In the genomic region with DNA sequence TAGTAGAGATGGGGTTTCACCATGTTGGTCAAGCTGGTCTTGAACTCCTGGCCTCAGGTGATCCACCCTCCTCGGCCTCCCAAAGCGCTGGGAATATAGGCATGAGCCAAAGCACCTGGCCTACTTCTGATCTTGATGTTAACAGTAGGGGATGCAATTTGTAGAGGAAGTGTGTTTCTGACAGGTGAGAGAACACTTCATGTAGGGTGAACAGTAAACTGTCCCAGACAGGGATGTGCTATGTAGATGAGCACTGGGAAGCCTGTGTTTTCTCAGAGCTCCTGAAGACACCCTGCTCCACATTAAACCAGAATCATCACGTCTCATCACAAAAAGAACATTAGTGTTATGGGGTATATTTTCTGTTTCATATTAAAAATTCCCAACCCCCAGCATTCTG, we compare ENCODE assay signal across 15 cellular contexts. TPM values are rescaled to one million over a fixed set of nuclear protein-coding genes. Genes with fewer than 3 reads are reported as not detected.
DNase-seq lines count a peak whose midpoint lies in the region; ATAC-seq and TF ChIP-seq lines count a peak whose summit lies in the region.
"Had no signal": no experiment of that assay in that cellular context is flagged by ENCODE, and none has a peak within 500 bp of the region (broad histone marks: within the 10 kb centered on the region; RNA-seq: fewer than 3 reads in every experiment).

No MANE protein-coding gene starts in this region.

- H3K27me3 Mint-ChIP-seq in stimulated activated naive CD8-positive, alpha-beta T cell treated with anti-CD3 and anti-CD28 coated beads, Interleukin-15, Interleukin-2, amounts not matched to agents 100 ng/mL and 50 ng/mL, for 24 hours, result no peaks in the 10 kb centered on the region
- no peaks in the 10 kb centered on the region for H3K27me3 Mint-ChIP-seq in stimulated activated naive CD8-positive, alpha-beta T cell treated with anti-CD3 and anti-CD28 coated beads, Interleukin-15, amount 100 ng/mL, for 72 hours
- no peaks in the 10 kb centered on the region for H3K27me3 Mint-ChIP-seq in activated naive CD8-positive, alpha-beta T cell treated with anti-CD3 and anti-CD28 coated beads, Interleukin-2, amount 50 U/mL, for 24 hours

- H3K27ac ChIP-seq in Karpas-422 (ENCODE audit: low read length), result peak overlapping the region; percentile 97
- H3K27ac ChIP-seq in foreskin keratinocyte, result no peak overlapping the region
- H3K27ac ChIP-seq: HL-60 had no signal

- peak overlapping the region; percentile 80 for H3K4me2 ChIP-seq in Karpas-422 (ENCODE audit: low read depth, low read length, poor library complexity, severe bottlenecking)

- no peaks in the 10 kb centered on the region for H3K36me3 ChIP-seq in Karpas-422 (ENCODE audit: insufficient read depth, low read length)

- H3K9me2 ChIP-seq in Karpas-422 (replicated peaks; ENCODE audit: insufficient read depth, low read length), result no peaks in the 10 kb centered on the region

- DNase-seq in stimulated activated naive CD8-positive, alpha-beta T cell treated with anti-CD3 and anti-CD28 coated beads, Interleukin-15, amount 100 ng/mL, for 72 hours, result no peak
- no peak for DNase-seq in Karpas-422
- no peak for DNase-seq in activated naive CD8-positive, alpha-beta T cell treated with anti-CD3 and anti-CD28 coated beads, Interleukin-2, amount 50 U/mL, for 24 hours
- no peak for DNase-seq in stimulated activated effector memory CD8-positive, alpha-beta T cell treated with anti-CD3 and anti-CD28 coated beads, Interleukin-12 subunit alpha, Interleukin-12 subunit beta, amount 100 ng/mL, for 72 hours (ENCODE audit: low spot score in 2 of 2)
- no peak for DNase-seq in stimulated activated naive CD4-positive, alpha-beta T cell (lab: John Stamatoyannopoulos, UW)
- no peak for DNase-seq in foreskin keratinocyte
- DNase-seq: C1 segment of cervical spinal cord, DMS53, HCEC 1CT, NCI-H1436 treated with DMSO at 0.1 percent for 48 hours, NCI-H2029 treated with DMSO at 0.1 percent for 48 hours, NCI-H774 had no signal

- H3K27me3 ChIP-seq in Karpas-422 (ENCODE audit: low read length) (no peaks in the 10 kb centered on the region), foreskin keratinocyte (no peaks in the 10 kb centered on the region)

- peak overlapping the region; percentile 47 for H3K9ac ChIP-seq in Karpas-422 (ENCODE audit: low read length)

- peaks cover 32% of the 10 kb centered on the region for H3K36me3 Mint-ChIP-seq in stimulated activated naive CD8-positive, alpha-beta T cell treated with anti-CD3 and anti-CD28 coated beads, Interleukin-15, Interleukin-2, amounts not matched to agents 100 ng/mL and 50 ng/mL, for 24 hours (ENCODE audit: low read depth)
- H3K36me3 Mint-ChIP-seq in activated naive CD8-positive, alpha-beta T cell treated with anti-CD3 and anti-CD28 coated beads, Interleukin-2, amount 50 U/mL, for 24 hours (ENCODE audit: low read depth), result peaks cover 22% of the 10 kb centered on the region
- peaks cover 17% of the 10 kb centered on the region for H3K36me3 Mint-ChIP-seq in stimulated activated effector memory CD8-positive, alpha-beta T cell treated with anti-CD3 and anti-CD28 coated beads, Interleukin-12 subunit alpha, Interleukin-12 subunit beta, amount 100 ng/mL, for 72 hours

- H3K4me3 Mint-ChIP-seq in stimulated activated naive CD8-positive, alpha-beta T cell treated with anti-CD3 and anti-CD28 coated beads, Interleukin-15, Interleukin-2, amounts not matched to agents 100 ng/mL and 50 ng/mL, for 24 hours, result peak overlapping the region; percentile 12
- no peak overlapping the region for H3K4me3 Mint-ChIP-seq in stimulated activated naive CD8-positive, alpha-beta T cell treated with anti-CD3 and anti-CD28 coated beads, Interleukin-15, amount 100 ng/mL, for 72 hours
- H3K4me3 Mint-ChIP-seq in activated naive CD8-positive, alpha-beta T cell treated with anti-CD3 and anti-CD28 coated beads, Interleukin-2, amount 50 U/mL, for 24 hours, result peak overlapping the region; percentile 15
- H3K4me3 Mint-ChIP-seq in stimulated activated effector memory CD8-positive, alpha-beta T cell treated with anti-CD3 and anti-CD28 coated beads, Interleukin-12 subunit alpha, Interleukin-12 subunit beta, amount 100 ng/mL, for 72 hours, result no peak overlapping the region

- H2AFZ ChIP-seq in Karpas-422 (ENCODE audit: low read length), result peak overlapping the region; percentile 5; the same call in 1 of the 2 replicates

- H3K4me1 Mint-ChIP-seq in stimulated activated naive CD8-positive, alpha-beta T cell treated with anti-CD3 and anti-CD28 coated beads, Interleukin-15, Interleukin-2, amounts not matched to agents 100 ng/mL and 50 ng/mL, for 24 hours (ENCODE audit: low read depth), result peaks cover 99% of the 10 kb centered on the region
- H3K4me1 Mint-ChIP-seq in stimulated activated naive CD8-positive, alpha-beta T cell treated with anti-CD3 and anti-CD28 coated beads, Interleukin-15, amount 100 ng/mL, for 72 hours, result peaks cover 97% of the 10 kb centered on the region
- peaks cover 96% of the 10 kb centered on the region for H3K4me1 Mint-ChIP-seq in activated naive CD8-positive, alpha-beta T cell treated with anti-CD3 and anti-CD28 coated beads, Interleukin-2, amount 50 U/mL, for 24 hours
- peaks cover 75% of the 10 kb centered on the region for H3K4me1 Mint-ChIP-seq in stimulated activated effector memory CD8-positive, alpha-beta T cell treated with anti-CD3 and anti-CD28 coated beads, Interleukin-12 subunit alpha, Interleukin-12 subunit beta, amount 100 ng/mL, for 72 hours

- H3K9me3 ChIP-seq in Karpas-422 (ENCODE audit: low read length), result no peaks in the 10 kb centered on the region

- no peaks in the 10 kb centered on the region for H3K9me3 Mint-ChIP-seq in stimulated activated naive CD8-positive, alpha-beta T cell treated with anti-CD3 and anti-CD28 coated beads, Interleukin-15, Interleukin-2, amounts not matched to agents 100 ng/mL and 50 ng/mL, for 24 hours
- no peaks in the 10 kb centered on the region for H3K9me3 Mint-ChIP-seq in stimulated activated naive CD8-positive, alpha-beta T cell treated with anti-CD3 and anti-CD28 coated beads, Interleukin-15, amount 100 ng/mL, for 72 hours
- H3K9me3 Mint-ChIP-seq in activated naive CD8-positive, alpha-beta T cell treated with anti-CD3 and anti-CD28 coated beads, Interleukin-2, amount 50 U/mL, for 24 hours, result no peaks in the 10 kb centered on the region
- no peaks in the 10 kb centered on the region for H3K9me3 Mint-ChIP-seq in stimulated activated effector memory CD8-positive, alpha-beta T cell treated with anti-CD3 and anti-CD28 coated beads, Interleukin-12 subunit alpha, Interleukin-12 subunit beta, amount 100 ng/mL, for 72 hours

- no peak for ATAC-seq in stimulated activated naive CD8-positive, alpha-beta T cell treated with anti-CD3 and anti-CD28 coated beads, Interleukin-15, amount 100 ng/mL, for 72 hours
- no peak for ATAC-seq in activated naive CD8-positive, alpha-beta T cell treated with anti-CD3 and anti-CD28 coated beads, Interleukin-2, amount 50 U/mL, for 24 hours
- no peak for ATAC-seq in stimulated activated effector memory CD8-positive, alpha-beta T cell treated with anti-CD3 and anti-CD28 coated beads, Interleukin-12 subunit alpha, Interleukin-12 subunit beta, amount 100 ng/mL, for 72 hours
- ATAC-seq in foreskin keratinocyte (no peak), HG03457 (IDR thresholded peaks at IDR 0.05; ENCODE audit: unreplicated experiment) (no peak)

- H3K27ac Mint-ChIP-seq in stimulated activated naive CD8-positive, alpha-beta T cell treated with anti-CD3 and anti-CD28 coated beads, Interleukin-15, Interleukin-2, amounts not matched to agents 100 ng/mL and 50 ng/mL, for 24 hours, result peak overlapping the region; percentile 88
- H3K27ac Mint-ChIP-seq in stimulated activated naive CD8-positive, alpha-beta T cell treated with anti-CD3 and anti-CD28 coated beads, Interleukin-15, amount 100 ng/mL, for 72 hours, result peak overlapping the region in 1 of 2 donors; percentile 2
- peak overlapping the region; percentile 100 for H3K27ac Mint-ChIP-seq in activated naive CD8-positive, alpha-beta T cell treated with anti-CD3 and anti-CD28 coated beads, Interleukin-2, amount 50 U/mL, for 24 hours
- peak overlapping the region; percentile 29 for H3K27ac Mint-ChIP-seq in stimulated activated effector memory CD8-positive, alpha-beta T cell treated with anti-CD3 and anti-CD28 coated beads, Interleukin-12 subunit alpha, Interleukin-12 subunit beta, amount 100 ng/mL, for 72 hours

- no peak for TF ChIP-seq CTCF in foreskin keratinocyte (conservative IDR thresholded peaks at IDR 0.05)

- H3K4me3 ChIP-seq in Karpas-422 (ENCODE audit: low read length), result peak overlapping the region; percentile 44

- no peaks in the 10 kb centered on the region for H4K20me1 ChIP-seq in Karpas-422 (ENCODE audit: insufficient read depth, low read depth, low read length)

- H3K79me2 ChIP-seq in Karpas-422 (ENCODE audit: low read length), result no peaks in the 10 kb centered on the region

- H3K4me1 ChIP-seq in Karpas-422 (ENCODE audit: low read length), result peaks cover 60% of the 10 kb centered on the region
- H3K4me1 ChIP-seq in foreskin keratinocyte, result peaks cover 8% of the 10 kb centered on the region

RNA-seq across cellular contexts. Expression of a gene that starts 45.2 kb away (rescaled TPM):
- 3.9 and 9.0 TPM in 2 replicates for total RNA-seq in Karpas-422 (2014; rRNA removed; shearing (Covaris generic); ENCODE audit: low replicate concordance)
- 21.8 and 28.3 TPM in 2 replicates for total RNA-seq in foreskin keratinocyte
- 6.0 and 6.5 TPM in 2 replicates for polyA plus RNA-seq in foreskin keratinocyte

Comparison
In these comparisons a context has a peak if more than half of its experiments do, and no peak if none do; other contexts are left out.
1. H3K4me3 Mint-ChIP-seq: peak in stimulated activated naive CD8-positive, alpha-beta T cell treated with anti-CD3 and anti-CD28 coated beads, Interleukin-15, Interleukin-2, amounts not matched to agents 100 ng/mL and 50 ng/mL, for 24 hours (single experiment) and activated naive CD8-positive, alpha-beta T cell treated with anti-CD3 and anti-CD28 coated beads, Interleukin-2, amount 50 U/mL, for 24 hours (single experiment); none in stimulated activated naive CD8-positive, alpha-beta T cell treated with anti-CD3 and anti-CD28 coated beads, Interleukin-15, amount 100 ng/mL, for 72 hours (0 of 2) and stimulated activated effector memory CD8-positive, alpha-beta T cell treated with anti-CD3 and anti-CD28 coated beads, Interleukin-12 subunit alpha, Interleukin-12 subunit beta, amount 100 ng/mL, for 72 hours (single experiment).